8 cellular contexts compared by ENCODE assay signal in genomic region chr1:54488065-54488750, GRCh38. TPM values are rescaled to one million over a fixed set of nuclear protein-coding genes. Genes with fewer than 3 reads are reported as not detected.
A peak's percentile ranks its signal among the peaks of the same experiment; 100 is the strongest.
DNase-seq lines count a peak whose midpoint lies in the region; ATAC-seq, FAIRE-seq and TF ChIP-seq lines count a peak whose summit lies in the region.

No MANE protein-coding gene starts in this region.

- ATAC-seq in HG03196 (IDR thresholded peaks at IDR 0.05; ENCODE audit: unreplicated experiment) (peak; percentile 44), left lung (peak; percentile 85), GM21528 (IDR thresholded peaks at IDR 0.05; ENCODE audit: low FRiP score, unreplicated experiment) (no peak)

- intact Hi-C loops in activated CD4-positive, alpha-beta T cell treated with anti-CD3 and anti-CD28 coated beads, Interleukin-2, amount 10 ng/mL, durations not matched to agents 24 days and 14 days (cut with micrococcal nuclease) = loop anchor here (1.0 to 5.0 kb wide), 4 partner anchors 81 to 257 kb away; no protein-coding TSS in a partner anchor
- intact Hi-C loops in left lung (cut with DNase I) = loop anchor here in 1 of 2 donors (5.0 kb wide), 1 partner anchor 81 kb away; the partner anchor contains the start of gene SSBP3

- H3K4me1 ChIP-seq in left lung = peaks cover 22 to 40% of the 10 kb centered on the region in 2 donors

- H3K9me3 Mint-ChIP-seq in activated CD4-positive, alpha-beta T cell treated with anti-CD3 and anti-CD28 coated beads, Interleukin-2, amount 10 ng/mL, durations not matched to agents 24 days and 14 days = no peaks in the 10 kb centered on the region

- H3K4me3 Mint-ChIP-seq in activated CD4-positive, alpha-beta T cell treated with anti-CD3 and anti-CD28 coated beads, Interleukin-2, amount 10 ng/mL, durations not matched to agents 24 days and 14 days = peak overlapping the region; percentile 86

- H3K27me3 ChIP-seq in left lung = peaks cover 0 to 30% of the 10 kb centered on the region in 2 donors

- no peaks in the 10 kb centered on the region for H3K36me3 ChIP-seq in left lung

- TF ChIP-seq CTCF in left lung (IDR thresholded peaks at IDR 0.05) = no peak

- H3K9me3 ChIP-seq in left lung = no peaks in the 10 kb centered on the region

- peaks cover 31% of the 10 kb centered on the region for H3K4me1 Mint-ChIP-seq in activated CD4-positive, alpha-beta T cell treated with anti-CD3 and anti-CD28 coated beads, Interleukin-2, amount 10 ng/mL, durations not matched to agents 24 days and 14 days

- DNase-seq in GM12891 (ENCODE audit: insufficient read length, low spot score) = peak; percentile 76
- DNase-seq in NCI-H460 (ENCODE audit: extremely low read depth, low read depth) = peak; percentile 73
- DNase-seq in activated CD4-positive, alpha-beta T cell treated with anti-CD3 and anti-CD28 coated beads, Interleukin-2, amount 10 ng/mL, durations not matched to agents 24 days and 14 days = peak; percentile 94
- DNase-seq in cortex of kidney (lab: John Stamatoyannopoulos, UW) = peak; percentile 82
- DNase-seq in left lung = peak; percentile 90 to 94
- DNase-seq in stimulated activated CD4-positive, alpha-beta T cell treated with anti-CD3 and anti-CD28 coated beads, Interleukin-1b, Interleukin-23, amount 100 ng/mL, for 48 hours = peak; percentile 65

- FAIRE-seq in GM12891 (lab: Jason Lieb, UNC) = peak; percentile 94

- H3K27ac ChIP-seq in left lung = peak overlapping the region; percentile 91

- TF ChIP-seq POLR2A in GM12891 (IDR thresholded peaks at IDR 0.05; ENCODE audit: low read depth, low read length) = no peak

- H3K27ac Mint-ChIP-seq in activated CD4-positive, alpha-beta T cell treated with anti-CD3 and anti-CD28 coated beads, Interleukin-2, amount 10 ng/mL, durations not matched to agents 24 days and 14 days = peak overlapping the region; percentile 86

- no peaks in the 10 kb centered on the region for H3K36me3 Mint-ChIP-seq in activated CD4-positive, alpha-beta T cell treated with anti-CD3 and anti-CD28 coated beads, Interleukin-2, amount 10 ng/mL, durations not matched to agents 24 days and 14 days (ENCODE audit: low read depth)

- H3K4me3 ChIP-seq in left lung = peak overlapping the region; percentile 56 to 59

- H3K27me3 Mint-ChIP-seq in activated CD4-positive, alpha-beta T cell treated with anti-CD3 and anti-CD28 coated beads, Interleukin-2, amount 10 ng/mL, durations not matched to agents 24 days and 14 days = peaks cover 29% of the 10 kb centered on the region

TF ChIP-seq in GM12891, 5 proteins besides CTCF, POLR2A, EP300 and RAD21:
- TF ChIP-seq POLR2AphosphoS5 (IDR thresholded peaks at IDR 0.05; ENCODE audit: low read depth, low read length) (no peak), TAF1 (IDR thresholded peaks at IDR 0.05; ENCODE audit: low read depth, low read length) (no peak), POU2F2 (IDR thresholded peaks at IDR 0.05; ENCODE audit: low read depth, low read length) (no peak), PAX5 (IDR thresholded peaks at IDR 0.05; ENCODE audit: insufficient read depth, low read length, severe bottlenecking) (no peak), SPI1 (IDR thresholded peaks at IDR 0.05; ENCODE audit: low read depth, low read length) (no peak)

RNA-seq across cellular contexts. Expression of gene ACOT11, which starts 59.8 kb away (rescaled TPM):
- 0.45 TPM for polyA plus RNA-seq in GM12891 (2012; ENCODE audit: low read depth, missing spikeins)
- total RNA-seq in NCI-H460 (2014; rRNA removed; shearing (Covaris generic)) = 0.07 and 0.20 TPM in 2 replicates
- polyA plus RNA-seq in NCI-H460 (2014; cell fraction: nucleus; rRNA removed) = 1.5 and 1.6 TPM in 2 replicates
- total RNA-seq in activated CD4-positive, alpha-beta T cell treated with anti-CD3 and anti-CD28 coated beads, Interleukin-2, amount 10 ng/mL, durations not matched to agents 24 days and 14 days = 1.3 and 1.6 TPM in 2 replicates
- 10 to 100 TPM in 1 of 2 donors, 1 to 10 TPM in 1; 8.5 to 10.4 TPM for total RNA-seq in left lung
